2 cellular contexts compared by ENCODE assay signal in genomic region chr15:29821416-29822099, GRCh38.
TF ChIP-seq lines count a peak whose summit lies in the region.

No MANE protein-coding gene starts in this region.

TF ChIP-seq in SK-N-SH, 30 proteins besides CTCF, POLR2A, EP300 and RAD21:
- 0 out of 2 replicates have a peak, but pooled peaks have one; percentile 8 for TF ChIP-seq NRF1 (IDR thresholded peaks at IDR 0.05; ENCODE audit: low read depth, low read length)
- TF ChIP-seq EZH2phosphoT487 (IDR thresholded peaks at IDR 0.05; ENCODE audit: borderline replicate concordance, low read depth) = no peak
- TF ChIP-seq MXI1 (IDR thresholded peaks at IDR 0.05; ENCODE audit: low read depth, low read length) = peak; percentile 48
- TF ChIP-seq GATA2 (CRISPR knock-in tag; IDR thresholded peaks at IDR 0.05) = 0 out of 2 replicates have a peak, but pooled peaks have one; percentile 38
- TF ChIP-seq YY1 (IDR thresholded peaks at IDR 0.05; ENCODE audit: low read depth) = peak; percentile 77
- peak; percentile 65; the same call in 1 of the 2 replicates for TF ChIP-seq SIN3A (IDR thresholded peaks at IDR 0.05; ENCODE audit: borderline replicate concordance, low read depth, low read length)
- no peak for TF ChIP-seq ZBTB33 (IDR thresholded peaks at IDR 0.05; ENCODE audit: borderline replicate concordance, low read depth)

TF ChIP-seq in H1, 55 proteins besides CTCF, POLR2A, EP300 and RAD21:
- TF ChIP-seq MAFK (IDR thresholded peaks at IDR 0.05; ENCODE audit: low read depth, low read length) = no peak
- TF ChIP-seq ASH2L (IDR thresholded peaks at IDR 0.05; ENCODE audit: low read length) = peak; percentile 39
- peak; percentile 39; the same call in 1 of the 2 replicates for TF ChIP-seq SP1 (IDR thresholded peaks at IDR 0.05; ENCODE audit: low read depth, low read length)
- TF ChIP-seq EGR1 (IDR thresholded peaks at IDR 0.05; ENCODE audit: borderline replicate concordance, low read depth, low read length) = no peak
- no peak for TF ChIP-seq KDM5A (IDR thresholded peaks at IDR 0.05; ENCODE audit: low read length)
- no peak for TF ChIP-seq SIRT6 (IDR thresholded peaks at IDR 0.05; ENCODE audit: low read length)
- TF ChIP-seq ATF2 (IDR thresholded peaks at IDR 0.05; ENCODE audit: low read length) = no peak
- no peak for TF ChIP-seq BCL11A (IDR thresholded peaks at IDR 0.05; ENCODE audit: low read depth in 2 of 2, low read length in 2 of 2)
- TF ChIP-seq SUZ12 (IDR thresholded peaks at IDR 0.05; ENCODE audit: low read length) = no peak
- TF ChIP-seq NRF1 (IDR thresholded peaks at IDR 0.05; ENCODE audit: low read depth, low read length) = no peak; the same call in 1 of the 2 replicates
- TF ChIP-seq SAP30 (IDR thresholded peaks at IDR 0.05; ENCODE audit: insufficient read depth, insufficient replicate concordance, low read length) = no peak
- no peak for TF ChIP-seq BRCA1 (IDR thresholded peaks at IDR 0.05; ENCODE audit: low read depth, low read length)
- TF ChIP-seq HDAC2 (IDR thresholded peaks at IDR 0.05; ENCODE audit: borderline replicate concordance in 1 of 2, low read depth in 2 of 2, low read length in 2 of 2) = no peak
- peak; percentile 73 for TF ChIP-seq TEAD4 (IDR thresholded peaks at IDR 0.05; ENCODE audit: low read depth, low read length)
- no peak for TF ChIP-seq RFX5 (IDR thresholded peaks at IDR 0.05; ENCODE audit: borderline replicate concordance, low read depth, low read length)
- TF ChIP-seq E2F6 (IDR thresholded peaks at IDR 0.05) = no peak
- no peak for TF ChIP-seq ZNF274 (IDR thresholded peaks at IDR 0.05; ENCODE audit: borderline replicate concordance, extremely low read depth, low read length)
- TF ChIP-seq TAF1 (IDR thresholded peaks at IDR 0.05; ENCODE audit: low read depth, low read length) = peak; percentile 88
- TF ChIP-seq POU5F1 (IDR thresholded peaks at IDR 0.05; ENCODE audit: low read depth, low read length) = no peak
- TF ChIP-seq TAF7 (optimal IDR thresholded peaks at IDR 0.05; ENCODE audit: borderline replicate concordance, low read depth, low read length) = peak; percentile 67
- peak; percentile 79 for TF ChIP-seq TBP (IDR thresholded peaks at IDR 0.05; ENCODE audit: low read depth, low read length)
- TF ChIP-seq CHD2 (IDR thresholded peaks at IDR 0.05; ENCODE audit: low read length) = 0 out of 2 replicates have a peak, but pooled peaks have one; percentile 27
- peak in 1 of 2 experiments; percentile 71; a peak in 2 of 4 replicates for TF ChIP-seq SIN3A (conservative IDR thresholded peaks at IDR 0.05 in 1 of 2, IDR thresholded peaks at IDR 0.05 in 1 of 2; ENCODE audit: low read depth in 1 of 2, low read length in 2 of 2)
- TF ChIP-seq HDAC6 (IDR thresholded peaks at IDR 0.05; ENCODE audit: low read depth, low read length) = no peak
- TF ChIP-seq CBX8 (IDR thresholded peaks at IDR 0.05; ENCODE audit: borderline replicate concordance, low read depth, low read length) = no peak
- TF ChIP-seq NANOG (IDR thresholded peaks at IDR 0.05; ENCODE audit: insufficient read depth, low read depth, low read length, poor library complexity, severe bottlenecking) = no peak
- no peak for TF ChIP-seq FOSL1 (IDR thresholded peaks at IDR 0.05; ENCODE audit: insufficient read depth, low read depth, low read length)
- peak; percentile 41 for TF ChIP-seq CREB1 (IDR thresholded peaks at IDR 0.05)
- TF ChIP-seq CHD1 (IDR thresholded peaks at IDR 0.05; ENCODE audit: low read depth, low read length) = peak; percentile 23; the same call in 1 of the 2 replicates
- TF ChIP-seq CTBP2 (IDR thresholded peaks at IDR 0.05; ENCODE audit: borderline replicate concordance, insufficient read depth, insufficient read length, low read length) = no peak
- TF ChIP-seq JUN (IDR thresholded peaks at IDR 0.05; ENCODE audit: low read depth, low read length) = peak; percentile 62; the same call in 1 of the 2 replicates
- no peak for TF ChIP-seq MAX (IDR thresholded peaks at IDR 0.05)
- no peak for TF ChIP-seq EZH2 (IDR thresholded peaks at IDR 0.05; ENCODE audit: low read depth, low read length, severe bottlenecking)
- no peak for TF ChIP-seq CHD7 (IDR thresholded peaks at IDR 0.05; ENCODE audit: insufficient replicate concordance, low read length)
- peak; percentile 83 for TF ChIP-seq YY1 (IDR thresholded peaks at IDR 0.05; ENCODE audit: low read depth, low read length)
- no peak for TF ChIP-seq KDM4A (IDR thresholded peaks at IDR 0.05; ENCODE audit: low read depth, low read length, severe bottlenecking)
- 0 out of 2 replicates have a peak, but pooled peaks have one; percentile 10 for TF ChIP-seq SP4 (IDR thresholded peaks at IDR 0.05; ENCODE audit: low read length)
- TF ChIP-seq PHF8 (conservative IDR thresholded peaks at IDR 0.05; ENCODE audit: low read depth, low read length) = no peak; the same call in 1 of the 2 replicates
- no peak for TF ChIP-seq RNF2 (IDR thresholded peaks at IDR 0.05; ENCODE audit: borderline replicate concordance, low read depth, low read length, missing control alignments, poor library complexity, severe bottlenecking)
- peak; percentile 88 for TF ChIP-seq POLR2AphosphoS5 (IDR thresholded peaks at IDR 0.05; ENCODE audit: low read depth, low read length)
- no peak for TF ChIP-seq ATF3 (IDR thresholded peaks at IDR 0.05; ENCODE audit: insufficient read depth, low read depth, low read length)
- no peak for TF ChIP-seq BACH1 (IDR thresholded peaks at IDR 0.05; ENCODE audit: low read length)
- no peak for TF ChIP-seq RXRA (IDR thresholded peaks at IDR 0.05; ENCODE audit: insufficient read depth, low read depth, low read length)
- TF ChIP-seq SIX5 (IDR thresholded peaks at IDR 0.05; ENCODE audit: low read depth, low read length) = no peak
- no peak for TF ChIP-seq CEBPB (IDR thresholded peaks at IDR 0.05; ENCODE audit: low read depth, low read length)
- no peak for TF ChIP-seq SP2 (IDR thresholded peaks at IDR 0.05; ENCODE audit: low read length)
- no peak for TF ChIP-seq KDM1A (IDR thresholded peaks at IDR 0.05; ENCODE audit: borderline replicate concordance, low read length)
- no peak for TF ChIP-seq GABPA (IDR thresholded peaks at IDR 0.05; ENCODE audit: borderline replicate concordance, insufficient read depth, low read length)
- no peak for TF ChIP-seq USF2 (IDR thresholded peaks at IDR 0.05; ENCODE audit: low read length)
- TF ChIP-seq CBX5 (IDR thresholded peaks at IDR 0.05; ENCODE audit: low read depth, low read length) = no peak
- peak; percentile 67; the same call in 1 of the 2 replicates for TF ChIP-seq JUND (IDR thresholded peaks at IDR 0.05; ENCODE audit: low read length)
- 0 out of 2 replicates have a peak, but pooled peaks have one; percentile 5 for TF ChIP-seq TCF12 (IDR thresholded peaks at IDR 0.05; ENCODE audit: low read depth, low read length)
- no peak for TF ChIP-seq SRF (IDR thresholded peaks at IDR 0.05; ENCODE audit: low read depth, low read length)
- peak; percentile 58; the same call in 1 of the 2 replicates for TF ChIP-seq RBBP5 (IDR thresholded peaks at IDR 0.05; ENCODE audit: borderline replicate concordance, low read depth, low read length)
- no peak for TF ChIP-seq GTF2F1 (IDR thresholded peaks at IDR 0.05; ENCODE audit: borderline replicate concordance, low read depth, low read length)
